8 cellular contexts compared by ENCODE assay signal in genomic region chr5:132829742-132830435, GRCh38. TPM values are rescaled to one million over a fixed set of nuclear protein-coding genes. Genes with fewer than 3 reads are reported as not detected.
DNase-seq lines count a peak whose midpoint lies in the region; TF ChIP-seq lines count a peak whose summit lies in the region.

No MANE protein-coding gene starts in this region.

- H3K4me3 ChIP-seq in fibroblast of the aortic adventitia (ENCODE audit: low read depth, low read length) = peak overlapping the region; percentile 73

- DNase-seq in COR-L47 (lab: John Stamatoyannopoulos, UW) (peak; percentile 78), GM20000 (ENCODE audit: low spot score) (peak; percentile 96), HT1080 (ENCODE audit: low read depth) (peak; percentile 66), RKO (ENCODE audit: low spot score) (peak; percentile 76), fibroblast of the aortic adventitia (ENCODE audit: low read depth) (peak; percentile 59), neural crest cell (ENCODE audit: low read depth, low spot score) (peak; percentile 68), substantia nigra (lab: John Stamatoyannopoulos, UW) (peak in 44 of 49 donors; percentile 31 to 83 (median 66))
- DNase-seq in activated T-helper 2 cell treated with anti-CD3 and anti-CD28 coated beads, Interferon-gamma antibody, Interleukin-2, Interleukin-4, amounts not matched to agents 10 μg/mL and 5 μg/mL and 100 μg/mL, durations not matched to agents 14 hours and 24 hours and 36 hours (ENCODE audit: low spot score) = peak; percentile 67

- no peaks in the 10 kb centered on the region for H3K36me3 Mint-ChIP-seq in activated T-helper 2 cell treated with anti-CD3 and anti-CD28 coated beads, Interferon-gamma antibody, Interleukin-2, Interleukin-4, amounts not matched to agents 10 μg/mL and 5 μg/mL and 100 μg/mL, durations not matched to agents 14 hours and 24 hours and 36 hours (ENCODE audit: low read depth)
- no peaks in the 10 kb centered on the region for H3K36me3 Mint-ChIP-seq in neural crest cell (ENCODE audit: low read depth)

- H3K27ac ChIP-seq in substantia nigra (ENCODE audit: low read depth, low read length, poor library complexity, severe bottlenecking) = peak overlapping the region; percentile 92

- H3K9me3 Mint-ChIP-seq in activated T-helper 2 cell treated with anti-CD3 and anti-CD28 coated beads, Interferon-gamma antibody, Interleukin-2, Interleukin-4, amounts not matched to agents 10 μg/mL and 5 μg/mL and 100 μg/mL, durations not matched to agents 14 hours and 24 hours and 36 hours = no peaks in the 10 kb centered on the region
- H3K9me3 Mint-ChIP-seq in neural crest cell = no peaks in the 10 kb centered on the region

- peaks cover 12% of the 10 kb centered on the region for H3K4me1 Mint-ChIP-seq in activated T-helper 2 cell treated with anti-CD3 and anti-CD28 coated beads, Interferon-gamma antibody, Interleukin-2, Interleukin-4, amounts not matched to agents 10 μg/mL and 5 μg/mL and 100 μg/mL, durations not matched to agents 14 hours and 24 hours and 36 hours (ENCODE audit: low read depth)
- peaks cover 16% of the 10 kb centered on the region for H3K4me1 Mint-ChIP-seq in neural crest cell

- peak overlapping the region; percentile 66 for H3K27ac Mint-ChIP-seq in activated T-helper 2 cell treated with anti-CD3 and anti-CD28 coated beads, Interferon-gamma antibody, Interleukin-2, Interleukin-4, amounts not matched to agents 10 μg/mL and 5 μg/mL and 100 μg/mL, durations not matched to agents 14 hours and 24 hours and 36 hours
- H3K27ac Mint-ChIP-seq in neural crest cell (ENCODE audit: unreplicated experiment) = peak overlapping the region; percentile 67

- TF ChIP-seq CTCF in GM20000 (IDR thresholded peaks at IDR 0.05; ENCODE audit: extremely low read depth, missing control alignments) = peak; percentile 78
- peak; percentile 93 for TF ChIP-seq CTCF in fibroblast of the aortic adventitia (IDR thresholded peaks at IDR 0.05; ENCODE audit: insufficient read depth, low read length)
- peak; percentile 88 for TF ChIP-seq CTCF in neural crest cell (conservative IDR thresholded peaks at IDR 0.05)

- intact Hi-C loops in activated T-helper 2 cell treated with anti-CD3 and anti-CD28 coated beads, Interferon-gamma antibody, Interleukin-2, Interleukin-4, amounts not matched to agents 10 μg/mL and 5 μg/mL and 100 μg/mL, durations not matched to agents 14 hours and 24 hours and 36 hours (cut with micrococcal nuclease) = loop anchor here (1.0 to 2.0 kb wide), 2 partner anchors 37 to 53 kb away; partner anchors contain the start of genes GDF9 and UQCRQ

- H3K4me3 Mint-ChIP-seq in activated T-helper 2 cell treated with anti-CD3 and anti-CD28 coated beads, Interferon-gamma antibody, Interleukin-2, Interleukin-4, amounts not matched to agents 10 μg/mL and 5 μg/mL and 100 μg/mL, durations not matched to agents 14 hours and 24 hours and 36 hours (ENCODE audit: low read depth) = peak overlapping the region; percentile 87
- peak overlapping the region; percentile 85 for H3K4me3 Mint-ChIP-seq in neural crest cell

- peaks cover 63% of the 10 kb centered on the region for H3K27me3 Mint-ChIP-seq in activated T-helper 2 cell treated with anti-CD3 and anti-CD28 coated beads, Interferon-gamma antibody, Interleukin-2, Interleukin-4, amounts not matched to agents 10 μg/mL and 5 μg/mL and 100 μg/mL, durations not matched to agents 14 hours and 24 hours and 36 hours (ENCODE audit: low read depth)
- H3K27me3 Mint-ChIP-seq in neural crest cell (ENCODE audit: low read depth) = peaks cover 65% of the 10 kb centered on the region

RNA-seq across cellular contexts. Expression of gene SHROOM1, which starts 0.6 kb away (rescaled TPM):
- total RNA-seq in HT1080 (2014; rRNA removed; shearing (Covaris generic)) = 9.3 and 10.3 TPM in 2 replicates
- polyA plus RNA-seq in HT1080 (2015; cell fraction: cytosol; rRNA removed) = 8.5 and 13.4 TPM in 2 replicates
- 25.8 and 30.6 TPM in 2 replicates for polyA plus RNA-seq in HT1080 (2015; cell fraction: nucleus; rRNA removed)
- total RNA-seq in activated T-helper 2 cell treated with anti-CD3 and anti-CD28 coated beads, Interferon-gamma antibody, Interleukin-2, Interleukin-4, amounts not matched to agents 10 μg/mL and 5 μg/mL and 100 μg/mL, durations not matched to agents 14 hours and 24 hours and 36 hours = 7.7 and 9.3 TPM in 2 replicates
- total RNA-seq in fibroblast of the aortic adventitia (ENCODE audit: low replicate concordance) (1.2 and 7.6 TPM in 2 replicates), neural crest cell (5.7 and 6.5 TPM in 2 replicates)

RNA-seq across cellular contexts. Expression of gene SOWAHA, which starts 16.8 kb away (rescaled TPM):
- total RNA-seq in HT1080 (2014; rRNA removed; shearing (Covaris generic)) = not detected in 2 replicates
- 0.02 TPM in 2 replicates for polyA plus RNA-seq in HT1080 (2015; cell fraction: cytosol; rRNA removed)
- not detected in 2 replicates for polyA plus RNA-seq in HT1080 (2015; cell fraction: nucleus; rRNA removed)
- 0.28 and 0.32 TPM in 2 replicates for total RNA-seq in activated T-helper 2 cell treated with anti-CD3 and anti-CD28 coated beads, Interferon-gamma antibody, Interleukin-2, Interleukin-4, amounts not matched to agents 10 μg/mL and 5 μg/mL and 100 μg/mL, durations not matched to agents 14 hours and 24 hours and 36 hours
- total RNA-seq in fibroblast of the aortic adventitia (ENCODE audit: low replicate concordance) = not detected in 2 replicates
- not detected in 2 replicates for total RNA-seq in neural crest cell

RNA-seq across cellular contexts. Expression of gene GDF9, which starts 36.4 kb away (rescaled TPM):
- 0.21 TPM in 1 of 2 replicates, not detected in the other for total RNA-seq in HT1080 (2014; rRNA removed; shearing (Covaris generic))
- polyA plus RNA-seq in HT1080 (2015; cell fraction: cytosol; rRNA removed) = 0.29 and 0.34 TPM in 2 replicates
- 0.67 and 0.91 TPM in 2 replicates for polyA plus RNA-seq in HT1080 (2015; cell fraction: nucleus; rRNA removed)
- 0.11 TPM in 1 of 2 replicates, not detected in the other for total RNA-seq in activated T-helper 2 cell treated with anti-CD3 and anti-CD28 coated beads, Interferon-gamma antibody, Interleukin-2, Interleukin-4, amounts not matched to agents 10 μg/mL and 5 μg/mL and 100 μg/mL, durations not matched to agents 14 hours and 24 hours and 36 hours
- total RNA-seq in fibroblast of the aortic adventitia (ENCODE audit: low replicate concordance) (0.18 TPM in 1 of 2 replicates, not detected in the other), neural crest cell (0.49 and 0.89 TPM in 2 replicates)

RNA-seq across cellular contexts. Expression of gene UQCRQ, which starts 36.6 kb away (rescaled TPM):
- total RNA-seq in HT1080 (2014; rRNA removed; shearing (Covaris generic)) = 201 and 373 TPM in 2 replicates
- polyA plus RNA-seq in HT1080 (2015; cell fraction: cytosol; rRNA removed) = 176 and 307 TPM in 2 replicates
- polyA plus RNA-seq in HT1080 (2015; cell fraction: nucleus; rRNA removed) = 75.7 and 109 TPM in 2 replicates
- total RNA-seq in activated T-helper 2 cell treated with anti-CD3 and anti-CD28 coated beads, Interferon-gamma antibody, Interleukin-2, Interleukin-4, amounts not matched to agents 10 μg/mL and 5 μg/mL and 100 μg/mL, durations not matched to agents 14 hours and 24 hours and 36 hours = 400 and 412 TPM in 2 replicates
- total RNA-seq in fibroblast of the aortic adventitia (ENCODE audit: low replicate concordance) = 77.2 and 92.0 TPM in 2 replicates
- 274 and 293 TPM in 2 replicates for total RNA-seq in neural crest cell

RNA-seq across cellular contexts. Expression of gene LEAP2, which starts 43.6 kb away (rescaled TPM):
- total RNA-seq in HT1080 (2014; rRNA removed; shearing (Covaris generic)) = 0.21 and 0.77 TPM in 2 replicates
- 0.09 and 0.21 TPM in 2 replicates for polyA plus RNA-seq in HT1080 (2015; cell fraction: cytosol; rRNA removed)
- 3.6 and 4.2 TPM in 2 replicates for polyA plus RNA-seq in HT1080 (2015; cell fraction: nucleus; rRNA removed)
- total RNA-seq in activated T-helper 2 cell treated with anti-CD3 and anti-CD28 coated beads, Interferon-gamma antibody, Interleukin-2, Interleukin-4, amounts not matched to agents 10 μg/mL and 5 μg/mL and 100 μg/mL, durations not matched to agents 14 hours and 24 hours and 36 hours = 4.3 and 4.4 TPM in 2 replicates
- 0.18 and 0.74 TPM in 2 replicates for total RNA-seq in fibroblast of the aortic adventitia (ENCODE audit: low replicate concordance)
- total RNA-seq in neural crest cell = 2.9 and 3.1 TPM in 2 replicates

Comparison
In these comparisons a context has a peak if more than half of its experiments do, and no peak if none do; other contexts are left out.
1. Peak in every context shown above with its lines: DNase-seq, H3K4me3 ChIP-seq and H3K27ac ChIP-seq.